ENCODE assay signal across 3 cellular contexts in genomic region chr3:52227117-52227516, GRCh38.
TF ChIP-seq lines count a peak whose summit lies in the region.

No MANE protein-coding gene starts in this region.

TF ChIP-seq in SK-N-SH, 30 proteins besides CTCF, POLR2A, EP300 and RAD21:
- TF ChIP-seq POLR2AphosphoS5 (IDR thresholded peaks at IDR 0.05; ENCODE audit: low read depth, low read length), result 0 out of 2 replicates have a peak, but pooled peaks have one; percentile 7
- TF ChIP-seq TEAD4 (IDR thresholded peaks at IDR 0.05; ENCODE audit: borderline replicate concordance, insufficient read depth), result no peak

TF ChIP-seq in SK-N-SH treated with all-trans-retinoic acid at 6 μM for 48 hours, 23 proteins besides CTCF, POLR2A, EP300 and RAD21:
- TF ChIP-seq ZFP3 (CRISPR knock-in tag; IDR thresholded peaks at IDR 0.05) (no peak), SNAI2 (CRISPR knock-in tag; IDR thresholded peaks at IDR 0.05) (no peak), ZNF70 (CRISPR knock-in tag; IDR thresholded peaks at IDR 0.05) (no peak), TCF4 (CRISPR knock-in tag; IDR thresholded peaks at IDR 0.05; ENCODE audit: borderline replicate concordance) (no peak), OSR1 (CRISPR knock-in tag; IDR thresholded peaks at IDR 0.05) (no peak), CSDC2 (CRISPR knock-in tag; IDR thresholded peaks at IDR 0.05) (no peak), POU6F1 (CRISPR knock-in tag; IDR thresholded peaks at IDR 0.05; ENCODE audit: borderline replicate concordance, low read depth) (no peak)

TF ChIP-seq in HCT116, 20 proteins besides CTCF, POLR2A, EP300 and RAD21:
- TF ChIP-seq EZH2phosphoT487 (IDR thresholded peaks at IDR 0.05; ENCODE audit: borderline replicate concordance) (no peak), FOSL1 (IDR thresholded peaks at IDR 0.05; ENCODE audit: low read depth) (no peak), EGR1 (IDR thresholded peaks at IDR 0.05; ENCODE audit: low read depth) (no peak), CEBPB (IDR thresholded peaks at IDR 0.05; ENCODE audit: low read depth) (no peak), ZNF274 (IDR thresholded peaks at IDR 0.05; ENCODE audit: low read depth, low read length) (no peak), TCF7L2 (IDR thresholded peaks at IDR 0.05; ENCODE audit: borderline replicate concordance, extremely low read depth, insufficient read depth, insufficient read length) (no peak), ATF3 (IDR thresholded peaks at IDR 0.05) (no peak), POLR2AphosphoS5 (IDR thresholded peaks at IDR 0.05; ENCODE audit: low read depth, low read length) (no peak), SRF (IDR thresholded peaks at IDR 0.05; ENCODE audit: low read depth) (no peak), EZH2 (IDR thresholded peaks at IDR 0.05) (no peak), CBX3 (IDR thresholded peaks at IDR 0.05; ENCODE audit: low read depth) (no peak), REST (IDR thresholded peaks at IDR 0.05; ENCODE audit: low read depth) (no peak)
TF ChIP-seq in HCT116: peak in this region for 0.
